ENCODE assay signal across 8 cellular contexts in the genomic region with DNA sequence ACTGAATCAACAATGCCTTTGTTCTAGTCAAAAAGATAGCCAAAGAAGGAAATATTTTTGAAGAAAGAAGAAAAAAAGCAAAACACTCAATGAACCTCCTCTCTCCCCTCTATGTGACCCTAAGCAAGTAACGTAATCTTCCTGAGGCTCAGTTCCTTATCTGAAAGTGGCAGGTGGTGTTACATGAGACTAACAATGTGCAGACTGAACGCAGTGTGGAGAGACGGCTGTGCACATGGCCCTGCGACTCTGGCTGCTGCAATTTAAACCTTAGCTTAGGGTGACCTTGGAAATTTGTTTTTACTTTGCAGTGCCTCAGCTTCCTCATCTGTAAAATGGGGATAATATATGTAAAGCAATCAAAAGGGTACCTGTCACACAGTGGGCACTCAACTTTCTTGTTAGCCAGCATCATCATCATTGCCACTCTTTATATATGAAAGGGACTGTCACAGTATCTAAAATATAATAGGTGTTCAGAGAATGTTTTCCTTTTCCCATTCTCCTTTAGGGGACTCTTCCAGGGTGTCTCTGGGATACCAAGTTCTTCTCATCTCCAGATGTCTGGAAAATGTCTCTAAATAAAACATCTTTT.
DNase-seq lines count a peak whose midpoint lies in the region; ATAC-seq and FAIRE-seq lines count a peak whose summit lies in the region.

No MANE protein-coding gene starts in this region.

- FAIRE-seq in small intestine (lab: Jason Lieb, UNC), result no peak

- no peak overlapping the region for H3K4me3 ChIP-seq in small intestine (ENCODE audit: low read depth in 1 of 2, low read length in 2 of 2)

- H3K27me3 ChIP-seq in small intestine (ENCODE audit: control insufficient read depth in 2 of 2, insufficient read depth in 2 of 2, low read length in 2 of 2), result no peaks in the 10 kb centered on the region

- H3K27ac ChIP-seq in small intestine (ENCODE audit: low read depth in 1 of 2, low read length in 1 of 2), result peak overlapping the region; percentile 79 to 90

- no peaks in the 10 kb centered on the region for H3K36me3 ChIP-seq in small intestine (ENCODE audit: control insufficient read depth in 2 of 2, insufficient read depth in 2 of 2, low read length in 2 of 2)

- peaks cover 14% of the 10 kb centered on the region in 2 donors for H3K4me1 ChIP-seq in small intestine (ENCODE audit: control insufficient read depth in 2 of 2, insufficient read depth in 1 of 2, low read depth in 1 of 2, low read length in 1 of 2)

- DNase-seq in MV-4-11 (lab: John Stamatoyannopoulos, UW) (peak; percentile 78), dermis blood vessel endothelial cell (peak; percentile 97), small intestine (no peak), NCI-H1436 treated with DMSO at 0.1 percent for 48 hours (lab: John Stamatoyannopoulos, UW) (no peak)
- no peak for DNase-seq in stimulated activated CD4-positive, alpha-beta T cell treated with anti-CD3 and anti-CD28 coated beads, Interleukin-4, amount 100 ng/mL, for 1 hour
- no peak for DNase-seq in effector CD8-positive, alpha-beta T cell (lab: John Stamatoyannopoulos, UW)

- peak; percentile 90 for ATAC-seq in GM19463 (IDR thresholded peaks at IDR 0.05; ENCODE audit: unreplicated experiment)
- ATAC-seq in GM21737 (IDR thresholded peaks at IDR 0.05; ENCODE audit: unreplicated experiment), result no peak

- H3K9me3 ChIP-seq in small intestine (ENCODE audit: control insufficient read depth, low read depth), result no peaks in the 10 kb centered on the region

- 9 to 47% (median 39%) methylated on average over 4 of the region's 4 CpGs for WGBS in small intestine, 3 donors

Comparison
In these comparisons a context has a peak if more than half of its experiments do, and no peak if none do; other contexts are left out.
1. DNase-seq: peak in MV-4-11 (single experiment) and dermis blood vessel endothelial cell (single experiment); none in small intestine (single experiment), stimulated activated CD4-positive, alpha-beta T cell treated with anti-CD3 and anti-CD28 coated beads, Interleukin-4, amount 100 ng/mL, for 1 hour (single experiment), effector CD8-positive, alpha-beta T cell (single experiment) and NCI-H1436 treated with DMSO at 0.1 percent for 48 hours (single experiment).